In genomic region chr12:116055895-116056607, GRCh38 we compare ENCODE assay signal across 16 cellular contexts.
"Had no signal": no experiment of that assay in that cellular context is flagged by ENCODE, and none has a peak within 500 bp of the region (broad histone marks: within the 10 kb centered on the region; RNA-seq: fewer than 3 reads in every experiment).

No MANE protein-coding gene starts in this region.

- H3K27ac ChIP-seq: adrenal gland, coronary artery, heart left ventricle, ovary, stomach, thoracic aorta had no signal

- H3K9me3 ChIP-seq: adrenal gland, heart left ventricle, ovary, stomach, thoracic aorta had no signal

- ATAC-seq: heart left ventricle, left ventricle myocardium superior had no signal

- DNase-seq: activated naive CD4-positive, alpha-beta T cell; adrenal gland; effector CD4-positive, alpha-beta T cell; heart left ventricle; left ventricle myocardium superior; mesenchymal stem cell; ovary; stimulated activated CD4-positive, alpha-beta T cell treated with anti-CD3 and anti-CD28 coated beads, Interleukin-4, amount 100 ng/mL, for 1 hour; stimulated activated CD8-positive, alpha-beta memory T cell treated with anti-CD3 and anti-CD28 coated beads, Interleukin-4, amount 100 ng/mL, for 48 hours; stomach; T-helper 9 cell had no signal

- H3K4me3 Mint-ChIP-seq: neural crest cell had no signal

- H3K9me3 Mint-ChIP-seq: neural crest cell had no signal

- FAIRE-seq: frontal cortex, keratinocyte had no signal

- H3K27me3 ChIP-seq: adrenal gland, heart left ventricle, ovary, stomach had no signal
